ENCODE assay signal across 18 cellular contexts in genomic region chr15:74840851-74841760, GRCh38. TPM values are rescaled to one million over a fixed set of nuclear protein-coding genes. Genes with fewer than 3 reads are reported as not detected.
DNase-seq lines count a peak whose midpoint lies in the region; ATAC-seq lines count a peak whose summit lies in the region.
"Had no signal": no experiment of that assay in that cellular context is flagged by ENCODE, and none has a peak within 500 bp of the region (broad histone marks: within the 10 kb centered on the region; RNA-seq: fewer than 3 reads in every experiment).

No MANE protein-coding gene starts in this region.

- H3K36me3 ChIP-seq in esophagus (ENCODE audit: control insufficient read depth in 2 of 2, insufficient read depth in 2 of 2, low read length in 1 of 2): peaks cover 12 to 44% of the 10 kb centered on the region in 2 donors
- H3K36me3 ChIP-seq: SJCRH30 had no signal

- H3K9me3 Mint-ChIP-seq in activated naive CD4-positive, alpha-beta T cell treated with anti-CD3 and anti-CD28 coated beads, Interleukin-2, amount 50 U/mL, for 24 hours: no peaks in the 10 kb centered on the region
- H3K9me3 Mint-ChIP-seq in activated CD4-positive, alpha-beta memory T cell treated with anti-CD3 and anti-CD28 coated beads for 36 hours: no peaks in the 10 kb centered on the region

- H3K27me3 Mint-ChIP-seq in activated naive CD4-positive, alpha-beta T cell treated with anti-CD3 and anti-CD28 coated beads, Interleukin-2, amount 50 U/mL, for 24 hours: no peaks in the 10 kb centered on the region
- H3K27me3 Mint-ChIP-seq in activated CD4-positive, alpha-beta memory T cell treated with anti-CD3 and anti-CD28 coated beads for 36 hours: no peaks in the 10 kb centered on the region

- no peaks in the 10 kb centered on the region for H3K27me3 ChIP-seq in esophagus (ENCODE audit: control insufficient read depth in 1 of 2, insufficient read depth in 2 of 2, low read length in 2 of 2)
- H3K27me3 ChIP-seq: SJCRH30 had no signal

- H3K36me3 Mint-ChIP-seq in activated naive CD4-positive, alpha-beta T cell treated with anti-CD3 and anti-CD28 coated beads, Interleukin-2, amount 50 U/mL, for 24 hours: no peaks in the 10 kb centered on the region
- H3K36me3 Mint-ChIP-seq in activated CD4-positive, alpha-beta memory T cell treated with anti-CD3 and anti-CD28 coated beads for 36 hours: peaks cover 22% of the 10 kb centered on the region

- 85 to 92% methylated on average over 9 of the region's 9 CpGs for WGBS in esophagus, 2 donors

- peak overlapping the region; percentile 85 to 88 for H3K4me3 ChIP-seq in esophagus (ENCODE audit: low read depth in 1 of 2, low read length in 2 of 2)

- peak overlapping the region; percentile 35 for H3K27ac Mint-ChIP-seq in activated naive CD4-positive, alpha-beta T cell treated with anti-CD3 and anti-CD28 coated beads, Interleukin-2, amount 50 U/mL, for 24 hours
- peak overlapping the region; percentile 58 for H3K27ac Mint-ChIP-seq in activated CD4-positive, alpha-beta memory T cell treated with anti-CD3 and anti-CD28 coated beads for 36 hours

- intact Hi-C loops in activated CD4-positive, alpha-beta memory T cell treated with anti-CD3 and anti-CD28 coated beads for 36 hours (cut with micrococcal nuclease): loop anchor here (5.0 kb wide), 3 partner anchors 51 to 611 kb away; partner anchors contain the start of genes CSK, MPI and SIN3A

- CTCF ChIA-PET in activated CD4-positive, alpha-beta memory T cell treated with anti-CD3 and anti-CD28 coated beads for 36 hours (lab: Charles Lee): interaction anchor here (1.2 to 5.3 kb wide), 5 partner anchors 23 to 109 kb away, joined by 3 to 41 read pairs (median 7); no protein-coding TSS in a partner anchor

- H3K27ac ChIP-seq in esophagus (ENCODE audit: low read depth in 2 of 2, low read length in 1 of 2): peak overlapping the region in 1 of 2 donors; percentile 56
- H3K27ac ChIP-seq: SJCRH30 had no signal

- POLR2A ChIA-PET in activated CD4-positive, alpha-beta memory T cell treated with anti-CD3 and anti-CD28 coated beads for 36 hours (lab: Charles Lee): no interaction called here

- no peaks in the 10 kb centered on the region for H3K9me3 ChIP-seq in esophagus (ENCODE audit: control insufficient read depth in 2 of 2, insufficient read depth in 1 of 2, low read depth in 1 of 2, low read length in 1 of 2)
- H3K9me3 ChIP-seq: SJCRH30 had no signal

- DNase-seq in activated naive CD4-positive, alpha-beta T cell treated with Interleukin-2 at 50 U/mL for 16 hours: no peak
- DNase-seq in activated CD4-positive, alpha-beta memory T cell treated with anti-CD3 and anti-CD28 coated beads for 36 hours: no peak
- no peak for DNase-seq in DMS153 (lab: John Stamatoyannopoulos, UW)
- DNase-seq: anterior cingulate cortex; effector CD8-positive, alpha-beta T cell; GF-D8; KG1; NCI-H1694 treated with DMSO at 0.1 percent for 48 hours; NCI-H748 treated with DMSO at 0.1 percent for 48 hours; SJCRH30; stimulated activated CD4-positive, alpha-beta T cell treated with anti-CD3 and anti-CD28 coated beads, Interleukin-12 subunit alpha, Interleukin-12 subunit beta, amount 100 ng/mL, for 4 hours had no signal

- no peak for ATAC-seq in HG02973 (IDR thresholded peaks at IDR 0.05; ENCODE audit: unreplicated experiment)
- no peak for ATAC-seq in HG02970 (IDR thresholded peaks at IDR 0.05; ENCODE audit: low FRiP score, unreplicated experiment)
- ATAC-seq in HG02678 (IDR thresholded peaks at IDR 0.05; ENCODE audit: unreplicated experiment): no peak
- ATAC-seq: left lobe of liver had no signal

- H3K4me3 Mint-ChIP-seq in activated naive CD4-positive, alpha-beta T cell treated with anti-CD3 and anti-CD28 coated beads, Interleukin-2, amount 50 U/mL, for 24 hours: peak overlapping the region; percentile 92
- H3K4me3 Mint-ChIP-seq in activated CD4-positive, alpha-beta memory T cell treated with anti-CD3 and anti-CD28 coated beads for 36 hours: peak overlapping the region; percentile 92

- H3K4me1 ChIP-seq in esophagus (ENCODE audit: control insufficient read depth in 2 of 2, insufficient read depth in 2 of 2, low read length in 1 of 2): peaks cover 2 to 19% of the 10 kb centered on the region in 2 donors

- H3K4me1 Mint-ChIP-seq in activated naive CD4-positive, alpha-beta T cell treated with anti-CD3 and anti-CD28 coated beads, Interleukin-2, amount 50 U/mL, for 24 hours: peaks cover 42% of the 10 kb centered on the region
- peaks cover 42% of the 10 kb centered on the region for H3K4me1 Mint-ChIP-seq in activated CD4-positive, alpha-beta memory T cell treated with anti-CD3 and anti-CD28 coated beads for 36 hours (ENCODE audit: low read depth)

RNA-seq across cellular contexts. Expression of gene ULK3, which starts 1.9 kb away (rescaled TPM):
- total RNA-seq in activated CD4-positive, alpha-beta memory T cell treated with anti-CD3 and anti-CD28 coated beads for 36 hours: 10 to 100 TPM; 51.4 to 57.6 TPM
- 100 to 1,000 TPM in 1 of 2 donors, 10 to 100 TPM in 1; 68.8 to 143 TPM for polyA plus RNA-seq in esophagus

RNA-seq across cellular contexts. Expression of gene CPLX3, which starts 14.7 kb away (rescaled TPM):
- not detected for total RNA-seq in activated CD4-positive, alpha-beta memory T cell treated with anti-CD3 and anti-CD28 coated beads for 36 hours
- polyA plus RNA-seq in esophagus: 1 to 10 TPM in 1 of 2 donors, under 1 TPM in 1; 0.48 to 1.2 TPM
- total RNA-seq: left lobe of liver, omental fat pad, SJCRH30 had no signal

RNA-seq across cellular contexts. Expression of gene LMAN1L, which starts 28.5 kb away (rescaled TPM):
- not detected for total RNA-seq in activated CD4-positive, alpha-beta memory T cell treated with anti-CD3 and anti-CD28 coated beads for 36 hours
- under 1 TPM; 0.27 to 0.61 TPM for polyA plus RNA-seq in esophagus
- total RNA-seq: left lobe of liver, omental fat pad, SJCRH30 had no signal

RNA-seq across cellular contexts. Expression of gene SCAMP2, which starts 32.1 kb away (rescaled TPM):
- total RNA-seq in activated CD4-positive, alpha-beta memory T cell treated with anti-CD3 and anti-CD28 coated beads for 36 hours: 10 to 100 TPM; 77.6 to 79.5 TPM
- 10 to 100 TPM; 58.9 to 62.3 TPM for polyA plus RNA-seq in esophagus

RNA-seq across cellular contexts. Expression of gene MPI, which starts 48.7 kb away (rescaled TPM):
- 10 to 100 TPM; 56.4 to 60.0 TPM for total RNA-seq in activated CD4-positive, alpha-beta memory T cell treated with anti-CD3 and anti-CD28 coated beads for 36 hours
- polyA plus RNA-seq in esophagus: 10 to 100 TPM; 26.5 to 27.4 TPM
